Comparison of ENCODE assay signal across 8 cellular contexts in genomic region chr7:151429555-151430331, GRCh38. TPM values are rescaled to one million over a fixed set of nuclear protein-coding genes. Genes with fewer than 3 reads are reported as not detected.
A peak's percentile ranks its signal among the peaks of the same experiment; 100 is the strongest.
DNase-seq lines count a peak whose midpoint lies in the region; ATAC-seq and TF ChIP-seq lines count a peak whose summit lies in the region.

No MANE protein-coding gene starts in this region.

- H3K4me1 ChIP-seq in psoas muscle: no peaks in the 10 kb centered on the region
- H3K4me1 ChIP-seq in Caco-2: peaks cover 33% of the 10 kb centered on the region

- CTCF ChIA-PET in Caco-2 (lab: Charles Lee): no interaction called here

- TF ChIP-seq CTCF in psoas muscle (IDR thresholded peaks at IDR 0.05) (no peak), Caco-2 (IDR thresholded peaks at IDR 0.05; ENCODE audit: insufficient read depth in 1 of 2, low read depth in 1 of 2, low read length in 1 of 2, severe bottlenecking in 1 of 2, unreplicated experiment in 1 of 2) (no peak)

- no peak overlapping the region for H3K27ac Mint-ChIP-seq in activated naive CD8-positive, alpha-beta T cell treated with anti-CD3 and anti-CD28 coated beads, Interleukin-2, amount 50 U/mL, for 24 hours
- H3K27ac Mint-ChIP-seq in Caco-2 (ENCODE audit: unreplicated experiment): no peak overlapping the region

- H3K27ac ChIP-seq in psoas muscle: peak overlapping the region; percentile 10

- H3K4me3 Mint-ChIP-seq in activated naive CD8-positive, alpha-beta T cell treated with anti-CD3 and anti-CD28 coated beads, Interleukin-2, amount 50 U/mL, for 24 hours: no peak overlapping the region
- H3K4me3 Mint-ChIP-seq in Caco-2 (ENCODE audit: unreplicated experiment): no peak overlapping the region

- POLR2A ChIA-PET in Caco-2 (lab: Charles Lee): no interaction called here

- no TSS peak for BruUV-seq in Caco-2 (replicated peaks; lab: Mats Ljungman, UMichigan)

- intact Hi-C loops in psoas muscle (cut with DNase I) (loop anchor here in 1 of 2 donors (5.0 kb wide), 1 partner anchor 52 kb away; no protein-coding TSS in a partner anchor), Caco-2 (cut with micrococcal nuclease; ENCODE audit: unreplicated experiment) (no loop called here)

- no peaks in the 10 kb centered on the region for H3K27me3 Mint-ChIP-seq in activated naive CD8-positive, alpha-beta T cell treated with anti-CD3 and anti-CD28 coated beads, Interleukin-2, amount 50 U/mL, for 24 hours
- H3K27me3 Mint-ChIP-seq in Caco-2 (ENCODE audit: insufficient read depth, unreplicated experiment): no peaks in the 10 kb centered on the region

- no peak overlapping the region for H3K4me3 ChIP-seq in psoas muscle
- no peak overlapping the region for H3K4me3 ChIP-seq in Caco-2 (ENCODE audit: low read depth, low read length)

- DNase-seq in 8988T (peak; percentile 28), NCI-H510A treated with DMSO at 0.1 percent for 48 hours (lab: John Stamatoyannopoulos, UW) (peak; percentile 89), psoas muscle (no peak), Caco-2 (no peak), dermis blood vessel endothelial cell (no peak)
- no peak for DNase-seq in activated naive CD8-positive, alpha-beta T cell treated with anti-CD3 and anti-CD28 coated beads, Interleukin-2, amount 50 U/mL, for 24 hours

- H3K36me3 ChIP-seq in psoas muscle (ENCODE audit: insufficient read depth in 1 of 2, low read depth in 1 of 2) (no peaks in the 10 kb centered on the region), Caco-2 (ENCODE audit: control insufficient read depth, insufficient read depth, low read length) (no peaks in the 10 kb centered on the region)

- ATAC-seq in GM21447 (IDR thresholded peaks at IDR 0.05; ENCODE audit: unreplicated experiment) (peak; percentile 72), psoas muscle (no peak), GM18868 (IDR thresholded peaks at IDR 0.05; ENCODE audit: unreplicated experiment) (no peak)
- ATAC-seq in activated naive CD8-positive, alpha-beta T cell treated with anti-CD3 and anti-CD28 coated beads, Interleukin-2, amount 50 U/mL, for 24 hours: peak; percentile 55

- H3K36me3 Mint-ChIP-seq in activated naive CD8-positive, alpha-beta T cell treated with anti-CD3 and anti-CD28 coated beads, Interleukin-2, amount 50 U/mL, for 24 hours (ENCODE audit: low read depth): no peaks in the 10 kb centered on the region
- no peaks in the 10 kb centered on the region for H3K36me3 Mint-ChIP-seq in Caco-2 (ENCODE audit: insufficient read depth, unreplicated experiment)

- 62 to 74% (median 72%) methylated on average over 10 of the region's 10 CpGs for WGBS in psoas muscle, 3 donors

- peaks cover 43% of the 10 kb centered on the region for H3K4me1 Mint-ChIP-seq in activated naive CD8-positive, alpha-beta T cell treated with anti-CD3 and anti-CD28 coated beads, Interleukin-2, amount 50 U/mL, for 24 hours
- peaks cover 23% of the 10 kb centered on the region for H3K4me1 Mint-ChIP-seq in Caco-2 (ENCODE audit: low read depth, unreplicated experiment)

- no peaks in the 10 kb centered on the region for H3K9me3 Mint-ChIP-seq in activated naive CD8-positive, alpha-beta T cell treated with anti-CD3 and anti-CD28 coated beads, Interleukin-2, amount 50 U/mL, for 24 hours
- no peaks in the 10 kb centered on the region for H3K9me3 Mint-ChIP-seq in Caco-2 (ENCODE audit: unreplicated experiment)

- no peaks in the 10 kb centered on the region for H3K9me3 ChIP-seq in psoas muscle
- no peaks in the 10 kb centered on the region for H3K9me3 ChIP-seq in Caco-2

- H3K27me3 ChIP-seq in psoas muscle (ENCODE audit: insufficient read depth in 3 of 3, low read length in 2 of 3) (peaks cover 0 to 10% (median 5%) of the 10 kb centered on the region in 3 donors), Caco-2 (replicated peaks; ENCODE audit: control insufficient read depth, insufficient read depth, low read length) (no peaks in the 10 kb centered on the region)

RNA-seq across cellular contexts. Expression of gene CRYGN, which starts 10.2 kb away (rescaled TPM):
- total RNA-seq in psoas muscle: under 1 TPM in 1 of 4 donors, not detected in 3; 0.15 TPM
- polyA plus RNA-seq in psoas muscle: under 1 TPM in 1 of 3 donors, not detected in 2; 0.12 TPM
- total RNA-seq in Caco-2 (2022): not detected in 2 replicates
- total RNA-seq in dermis blood vessel endothelial cell: not detected in 2 replicates

RNA-seq across cellular contexts. Expression of gene WDR86, which starts 19.9 kb away (rescaled TPM):
- total RNA-seq in psoas muscle (under 1 TPM in 3 of 4 donors, not detected in 1; 0.29 to 0.44 (median 0.34) TPM), Caco-2 (2022) (0.52 and 0.95 TPM in 2 replicates), dermis blood vessel endothelial cell (not detected in 2 replicates)
- polyA plus RNA-seq in psoas muscle: under 1 TPM in 2 of 3 donors, not detected in 1; 0.03 to 0.20 TPM

Comparison
In these comparisons a context has a peak if more than half of its experiments do, and no peak if none do; other contexts are left out.
1. DNase-seq: peak in 8988T (single experiment) and NCI-H510A treated with DMSO at 0.1 percent for 48 hours (single experiment); none in activated naive CD8-positive, alpha-beta T cell treated with anti-CD3 and anti-CD28 coated beads, Interleukin-2, amount 50 U/mL, for 24 hours (single experiment), psoas muscle (0 of 2), Caco-2 (0 of 2) and dermis blood vessel endothelial cell (single experiment).
2. ATAC-seq: peak in GM21447 (single experiment) and activated naive CD8-positive, alpha-beta T cell treated with anti-CD3 and anti-CD28 coated beads, Interleukin-2, amount 50 U/mL, for 24 hours (single experiment); none in psoas muscle (0 of 4) and GM18868 (single experiment).